Comparison of ENCODE assay signal across 12 cellular contexts in the genomic region with DNA sequence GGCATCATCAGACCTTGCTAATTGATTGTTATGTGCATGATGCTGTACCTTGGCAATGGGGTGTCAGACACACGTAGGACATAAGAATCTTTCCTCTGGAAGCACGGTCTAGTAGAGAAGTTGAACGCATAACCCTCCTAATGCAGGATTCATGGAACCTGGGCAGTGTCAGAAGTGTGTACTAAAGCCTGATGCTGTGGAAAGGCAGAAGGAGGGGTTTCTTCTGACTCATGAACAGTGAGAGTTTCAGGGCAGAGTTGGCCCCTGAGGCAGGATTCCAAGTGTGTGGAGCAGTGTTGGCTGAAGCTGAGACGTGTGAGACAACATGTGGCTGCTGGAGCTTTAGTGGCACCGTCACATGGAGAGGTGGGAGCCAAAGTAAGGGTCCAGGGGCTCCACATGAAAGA. TPM values are rescaled to one million over a fixed set of nuclear protein-coding genes. Genes with fewer than 3 reads are reported as not detected.
A peak's percentile ranks its signal among the peaks of the same experiment; 100 is the strongest.
DNase-seq lines count a peak whose midpoint lies in the region; ATAC-seq and TF ChIP-seq lines count a peak whose summit lies in the region.
"Had no signal": no experiment of that assay in that cellular context is flagged by ENCODE, and none has a peak within 500 bp of the region (broad histone marks: within the 10 kb centered on the region; RNA-seq: fewer than 3 reads in every experiment).

No MANE protein-coding gene starts in this region.

- H3K4me1 ChIP-seq in BLaER1 (peaks cover 78% of the 10 kb centered on the region), endodermal cell (ENCODE audit: control insufficient read depth, insufficient read depth, low read length) (peaks cover 7% of the 10 kb centered on the region)

- H3K4me1 Mint-ChIP-seq in endodermal cell, result peaks cover 7% of the 10 kb centered on the region

- H3K9me3 ChIP-seq in BLaER1, result peaks cover 24% of the 10 kb centered on the region
- no peaks in the 10 kb centered on the region for H3K9me3 ChIP-seq in endodermal cell (ENCODE audit: control insufficient read depth, low read length)
- no peaks in the 10 kb centered on the region for H3K9me3 ChIP-seq in neural cell (ENCODE audit: low read length)
- H3K9me3 ChIP-seq: upper lobe of right lung had no signal

- DNase-seq in NCI-H226 (peak; percentile 85), endodermal cell (peak; percentile 34), cerebellum (ENCODE audit: low spot score) (no peak)
- no peak for DNase-seq in activated CD8-positive, alpha-beta memory T cell treated with anti-CD3 and anti-CD28 coated beads, Interleukin-2, amount 50 U/mL, for 4 hours
- DNase-seq in stimulated activated CD4-positive, alpha-beta T cell treated with anti-CD3 and anti-CD28 coated beads, Interleukin-2, amount 100 ng/mL, for 24 hours, result no peak
- DNase-seq: Calu3; effector memory CD4-positive, alpha-beta T cell; NCI-H526 treated with DMSO at 0.1 percent for 48 hours; upper lobe of right lung had no signal

- TF ChIP-seq CTCF in endodermal cell (conservative IDR thresholded peaks at IDR 0.05) (no peak), neural cell (IDR thresholded peaks at IDR 0.05; ENCODE audit: poor library complexity, severe bottlenecking) (no peak)

- TF ChIP-seq RAD21 in neural cell (conservative IDR thresholded peaks at IDR 0.05), result no peak

- H3K4me3 Mint-ChIP-seq in endodermal cell, result no peak overlapping the region

- no peaks in the 10 kb centered on the region for H3K9me3 Mint-ChIP-seq in endodermal cell

- H3K27ac Mint-ChIP-seq in endodermal cell, result no peak overlapping the region

- H3K27ac ChIP-seq in BLaER1 (no peak overlapping the region), endodermal cell (ENCODE audit: low read depth, low read length) (no peak overlapping the region), neural cell (ENCODE audit: low read length) (no peak overlapping the region)
- H3K27ac ChIP-seq: upper lobe of right lung had no signal

- H3K4me2 ChIP-seq in BLaER1 (peak overlapping the region; percentile 88; the same call in 1 of the 2 replicates), neural cell (ENCODE audit: low read length) (peak overlapping the region; percentile 59)

- no peak for TF ChIP-seq EP300 in neural cell (conservative IDR thresholded peaks at IDR 0.05; ENCODE audit: poor library complexity, severe bottlenecking)

- H3K27me3 ChIP-seq in BLaER1 (no peaks in the 10 kb centered on the region), endodermal cell (ENCODE audit: control insufficient read depth, insufficient read depth, low read length, poor library complexity, severe bottlenecking) (no peaks in the 10 kb centered on the region), neural cell (ENCODE audit: insufficient read depth, low read depth, low read length) (no peaks in the 10 kb centered on the region)
- H3K27me3 ChIP-seq: upper lobe of right lung had no signal

- H4K20me1 ChIP-seq in BLaER1 (peaks cover 54% of the 10 kb centered on the region), neural cell (ENCODE audit: insufficient read depth) (peaks cover 11% of the 10 kb centered on the region)

- no peaks in the 10 kb centered on the region for H3K9me2 ChIP-seq in neural cell (ENCODE audit: insufficient read depth, low read length)

- H3K79me2 ChIP-seq in neural cell (replicated peaks; ENCODE audit: insufficient read depth, low read length), result peaks cover 87% of the 10 kb centered on the region

- H3K36me3 ChIP-seq in BLaER1 (peaks cover 24% of the 10 kb centered on the region), endodermal cell (ENCODE audit: control insufficient read depth, insufficient read depth, low read length) (peaks cover 8% of the 10 kb centered on the region), neural cell (ENCODE audit: insufficient read depth, low read length) (no peaks in the 10 kb centered on the region)
- H3K36me3 ChIP-seq: upper lobe of right lung had no signal

- H3K4me3 ChIP-seq in BLaER1 (no peak overlapping the region), endodermal cell (ENCODE audit: low read length) (peak overlapping the region; percentile 94), neural cell (ENCODE audit: low read length) (peak overlapping the region; percentile 98)

- peaks cover 2% of the 10 kb centered on the region for H3K27me3 Mint-ChIP-seq in endodermal cell (ENCODE audit: insufficient read depth)

- H3K9ac ChIP-seq in BLaER1 (no peak overlapping the region), endodermal cell (ENCODE audit: extremely low read depth, low read length, poor library complexity, severe bottlenecking) (no peak overlapping the region), neural cell (ENCODE audit: low read length) (no peak overlapping the region)

- ATAC-seq in GM19467 (IDR thresholded peaks at IDR 0.05; ENCODE audit: unreplicated experiment), result no peak
- ATAC-seq: upper lobe of right lung had no signal

- WGBS in endodermal cell (ENCODE audit: insufficient coverage in 1 of 2, insufficient read length in 1 of 2), 2 experiments, result 88 to 93% methylated on average over 3 to 5 of the region's 5 CpGs

- no peak overlapping the region for H2AFZ ChIP-seq in neural cell (ENCODE audit: low read depth, low read length)

- no peaks in the 10 kb centered on the region for H3F3A ChIP-seq in neural cell (ENCODE audit: insufficient read depth, low read length, poor library complexity, severe bottlenecking)

- H3K36me3 Mint-ChIP-seq in endodermal cell (ENCODE audit: low read depth), result peaks cover 8% of the 10 kb centered on the region

TF ChIP-seq in neural cell, 6 proteins besides CTCF, POLR2A, EP300 and RAD21:
- no peak for TF ChIP-seq TAF1 (IDR thresholded peaks at IDR 0.05; ENCODE audit: low read depth)
- TF ChIP-seq SMC3 (conservative IDR thresholded peaks at IDR 0.05; ENCODE audit: poor library complexity), result no peak
- no peak for TF ChIP-seq POLR2AphosphoS5 (IDR thresholded peaks at IDR 0.05)
- no peak for TF ChIP-seq EZH2 (IDR thresholded peaks at IDR 0.05; ENCODE audit: borderline replicate concordance, insufficient read depth, low read length, poor library complexity, severe bottlenecking)
- TF ChIP-seq MXI1 (conservative IDR thresholded peaks at IDR 0.05; ENCODE audit: poor library complexity, severe bottlenecking), result no peak
- TF ChIP-seq, protein P1, sequence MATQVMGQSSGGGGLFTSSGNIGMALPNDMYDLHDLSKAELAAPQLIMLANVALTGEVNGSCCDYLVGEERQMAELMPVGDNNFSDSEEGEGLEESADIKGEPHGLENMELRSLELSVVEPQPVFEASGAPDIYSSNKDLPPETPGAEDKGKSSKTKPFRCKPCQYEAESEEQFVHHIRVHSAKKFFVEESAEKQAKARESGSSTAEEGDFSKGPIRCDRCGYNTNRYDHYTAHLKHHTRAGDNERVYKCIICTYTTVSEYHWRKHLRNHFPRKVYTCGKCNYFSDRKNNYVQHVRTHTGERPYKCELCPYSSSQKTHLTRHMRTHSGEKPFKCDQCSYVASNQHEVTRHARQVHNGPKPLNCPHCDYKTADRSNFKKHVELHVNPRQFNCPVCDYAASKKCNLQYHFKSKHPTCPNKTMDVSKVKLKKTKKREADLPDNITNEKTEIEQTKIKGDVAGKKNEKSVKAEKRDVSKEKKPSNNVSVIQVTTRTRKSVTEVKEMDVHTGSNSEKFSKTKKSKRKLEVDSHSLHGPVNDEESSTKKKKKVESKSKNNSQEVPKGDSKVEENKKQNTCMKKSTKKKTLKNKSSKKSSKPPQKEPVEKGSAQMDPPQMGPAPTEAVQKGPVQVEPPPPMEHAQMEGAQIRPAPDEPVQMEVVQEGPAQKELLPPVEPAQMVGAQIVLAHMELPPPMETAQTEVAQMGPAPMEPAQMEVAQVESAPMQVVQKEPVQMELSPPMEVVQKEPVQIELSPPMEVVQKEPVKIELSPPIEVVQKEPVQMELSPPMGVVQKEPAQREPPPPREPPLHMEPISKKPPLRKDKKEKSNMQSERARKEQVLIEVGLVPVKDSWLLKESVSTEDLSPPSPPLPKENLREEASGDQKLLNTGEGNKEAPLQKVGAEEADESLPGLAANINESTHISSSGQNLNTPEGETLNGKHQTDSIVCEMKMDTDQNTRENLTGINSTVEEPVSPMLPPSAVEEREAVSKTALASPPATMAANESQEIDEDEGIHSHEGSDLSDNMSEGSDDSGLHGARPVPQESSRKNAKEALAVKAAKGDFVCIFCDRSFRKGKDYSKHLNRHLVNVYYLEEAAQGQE (IDR thresholded peaks at IDR 0.05; ENCODE audit: borderline replicate concordance), result no peak
TF ChIP-seq in neural cell: peak in this region for 0.

RNA-seq across cellular contexts. Expression of gene PANX1, which starts 3.5 kb away (rescaled TPM):
- total RNA-seq in endodermal cell (10 to 100 TPM; 19.4 to 21.0 TPM), cerebellum (117 TPM)
- 32.9 TPM for polyA plus RNA-seq in endodermal cell (2013, experiment 1 of 2)
- polyA plus RNA-seq in endodermal cell (2013, experiment 2 of 2), result 30.0 TPM
- polyA plus RNA-seq in neural cell, result 48.0 and 58.8 TPM in 2 replicates
- polyA minus RNA-seq in neural cell, result 181 and 199 TPM in 2 replicates

Comparison
In these comparisons a context has a peak if more than half of its experiments do, and no peak if none do; other contexts are left out.
1. DNase-seq: peak in NCI-H226 (single experiment) and endodermal cell (single experiment); none in cerebellum (single experiment), activated CD8-positive, alpha-beta memory T cell treated with anti-CD3 and anti-CD28 coated beads, Interleukin-2, amount 50 U/mL, for 4 hours (single experiment) and stimulated activated CD4-positive, alpha-beta T cell treated with anti-CD3 and anti-CD28 coated beads, Interleukin-2, amount 100 ng/mL, for 24 hours (0 of 2).